ENCODE assay signal across 7 cellular contexts in genomic region chr4:112727728-112728127, GRCh38.
DNase-seq lines count a peak whose midpoint lies in the region; ATAC-seq, FAIRE-seq and TF ChIP-seq lines count a peak whose summit lies in the region.
"Not testable (repeated sequence)": the region's sequence is repeated elsewhere in the genome, so short reads cannot be mapped to it uniquely, and the experiment has no call there.

No MANE protein-coding gene starts in this region.

- CTCF ChIA-PET in WTC11 (lab: Charles Lee): not testable (repeated sequence)
- CTCF ChIA-PET in H1 (lab: Charles Lee; ENCODE audit: partially characterized antibody): interaction anchor here (0.6 to 1.1 kb wide), 2 partner anchors 17 to 46 kb away, joined by 3 read pairs; no protein-coding TSS in a partner anchor

- H3K36me3 Mint-ChIP-seq in GM23338 (ENCODE audit: low read depth): peaks cover 21% of the 10 kb centered on the region
- H3K36me3 Mint-ChIP-seq in H9 (ENCODE audit: insufficient read depth in 1 of 3, low read depth in 3 of 3): peaks cover 1 to 17% (median 11%) of the 10 kb centered on the region in 3 experiments; a peak in 4 of 7 replicates
- not testable (repeated sequence) for H3K36me3 Mint-ChIP-seq in WTC11, neural progenitor cell
- H3K36me3 Mint-ChIP-seq in endodermal cell (ENCODE audit: low read depth): peaks cover 51% of the 10 kb centered on the region

- H3F3A ChIP-seq in GM23338 (replicated peaks; ENCODE audit: low read depth): not testable (repeated sequence)
- H3F3A ChIP-seq in neural progenitor cell (ENCODE audit: low read depth): peaks cover 36% of the 10 kb centered on the region

- DNase-seq in GM23338 (ENCODE audit: low spot score); H9; WTC11 (ENCODE audit: low spot score); mesendoderm; neural progenitor cell (ENCODE audit: low spot score): not testable (repeated sequence)
- DNase-seq in H1 (ENCODE audit: low read depth in 1 of 2, low spot score in 2 of 2) (peak in 1 of 2 experiments; percentile 39), endodermal cell (peak; percentile 39)

- not testable (repeated sequence) for H2BK20ac ChIP-seq in H9 (ENCODE audit: low read depth, low read length, poor library complexity, severe bottlenecking); H1 (ENCODE audit: low read length)

- H3K23ac ChIP-seq in H9 (ENCODE audit: insufficient read length, low read depth, low read length); H1 (ENCODE audit: insufficient read length); mesendoderm (ENCODE audit: low read length): not testable (repeated sequence)

- H2AK5ac ChIP-seq in H9 (ENCODE audit: insufficient read length, low read length); H1 (ENCODE audit: low read depth, low read length); mesendoderm (ENCODE audit: low read length): not testable (repeated sequence)

- ATAC-seq in GM23338, WTC11: not testable (repeated sequence)

- not testable (repeated sequence) for H3K36me3 ChIP-seq in GM23338 (ENCODE audit: insufficient read depth); H1 (ENCODE audit: control insufficient read depth in 2 of 4, insufficient read depth in 4 of 4, low read length in 3 of 4); mesendoderm (ENCODE audit: control insufficient read depth, insufficient read depth, low read length); neural progenitor cell
- peaks cover 23% of the 10 kb centered on the region for H3K36me3 ChIP-seq in endodermal cell (ENCODE audit: control insufficient read depth, insufficient read depth, low read length)

- peaks cover 29% of the 10 kb centered on the region for H3K4me1 ChIP-seq in GM23338 (ENCODE audit: insufficient read depth)
- H3K4me1 ChIP-seq in H9 (ENCODE audit: insufficient read depth, low read length); H1 (replicated peaks in 1 of 4; ENCODE audit: control insufficient read depth in 3 of 4, insufficient read depth in 4 of 4, low read length in 3 of 4); endodermal cell (ENCODE audit: control insufficient read depth, insufficient read depth, low read length); mesendoderm (ENCODE audit: control insufficient read depth, low read depth, low read length): not testable (repeated sequence)
- peaks cover 13% of the 10 kb centered on the region for H3K4me1 ChIP-seq in neural progenitor cell

- H3K23me2 ChIP-seq in H9 (ENCODE audit: insufficient read length, low read depth, low read length, poor library complexity, severe bottlenecking); H1 (ENCODE audit: low read depth, low read length): not testable (repeated sequence)

- TF ChIP-seq POLR2A in H1 (IDR thresholded peaks at IDR 0.05; ENCODE audit: control extremely low read depth in 1 of 2, low read depth in 2 of 2, low read length in 2 of 2): not testable (repeated sequence)

- not testable (repeated sequence) for H4K5ac ChIP-seq in H9 (ENCODE audit: insufficient read length, low read depth, low read length); H1 (ENCODE audit: insufficient read length, low read depth, low read length); mesendoderm (ENCODE audit: low read length)

- not testable (repeated sequence) for TF ChIP-seq RAD21 in H1 (IDR thresholded peaks at IDR 0.05 in 1 of 2, conservative IDR thresholded peaks at IDR 0.05 in 1 of 2; ENCODE audit: low read depth in 2 of 2, low read length in 2 of 2)

- not testable (repeated sequence) for H4K8ac ChIP-seq in H9 (replicated peaks; ENCODE audit: insufficient read length, low read depth, low read length); H1 (ENCODE audit: extremely low read depth, insufficient read depth, low read length); mesendoderm (ENCODE audit: low read depth, low read length)

- H4K91ac ChIP-seq in H9 (ENCODE audit: insufficient read length, low read depth, low read length); H1 (replicated peaks; ENCODE audit: insufficient read length, low read length): not testable (repeated sequence)

- not testable (repeated sequence) for TF ChIP-seq EP300 in H1 (IDR thresholded peaks at IDR 0.05; ENCODE audit: borderline replicate concordance in 1 of 2, low read depth in 2 of 2, low read length in 2 of 2)

- POLR2A ChIA-PET in WTC11 (lab: Charles Lee): not testable (repeated sequence)
- POLR2A ChIA-PET in H1 (lab: Charles Lee; ENCODE audit: partially characterized antibody): interaction anchor here (1.0 to 2.4 kb wide), 4 partner anchors 8 to 82 kb away, joined by 3 to 9 read pairs (median 6); no protein-coding TSS in a partner anchor

- H3K4me1 Mint-ChIP-seq in GM23338 (peaks cover 25% of the 10 kb centered on the region), H9 (peaks cover 30 to 38% of the 10 kb centered on the region in 2 experiments), WTC11 (peaks cover 44% of the 10 kb centered on the region), endodermal cell (peaks cover 11% of the 10 kb centered on the region)
- H3K4me1 Mint-ChIP-seq in neural progenitor cell: not testable (repeated sequence)

- H3K56ac ChIP-seq in H9 (ENCODE audit: insufficient read length, low read depth, low read length); H1 (replicated peaks; ENCODE audit: insufficient read length, low read depth, low read length); mesendoderm (ENCODE audit: low read length): not testable (repeated sequence)

- not testable (repeated sequence) for H2BK15ac ChIP-seq in H9 (ENCODE audit: low read depth, low read length); H1 (ENCODE audit: low read length); mesendoderm (replicated peaks; ENCODE audit: low read depth)

- H3K27ac Mint-ChIP-seq in GM23338 (peak overlapping the region; percentile 27; the same call in 1 of the 2 replicates), H9 (peak overlapping the region; percentile 53 to 95 (median 93); a peak in 5 of 7 replicates), WTC11 (peak overlapping the region; percentile 89), endodermal cell (peak overlapping the region; percentile 21)
- H3K27ac Mint-ChIP-seq in neural progenitor cell: not testable (repeated sequence)

- not testable (repeated sequence) for H3K18ac ChIP-seq in H9 (ENCODE audit: insufficient read length, low read depth, low read length)
- peak overlapping the region; percentile 22; the same call in 1 of the 2 replicates for H3K18ac ChIP-seq in H1 (ENCODE audit: extremely low read depth, low read length)
- H3K18ac ChIP-seq in mesendoderm (ENCODE audit: low read length): peak overlapping the region; percentile 51

- H2BK120ac ChIP-seq in H9 (ENCODE audit: low read depth, low read length, poor library complexity, severe bottlenecking); H1 (replicated peaks; ENCODE audit: low read depth, low read length); mesendoderm (ENCODE audit: low read depth, low read length): not testable (repeated sequence)

- not testable (repeated sequence) for H2BK5ac ChIP-seq in H9 (ENCODE audit: insufficient read length, low read length); mesendoderm (ENCODE audit: low read length)
- peak overlapping the region; percentile 44; the same call in 1 of the 2 replicates for H2BK5ac ChIP-seq in H1 (ENCODE audit: low read depth, low read length)

- H3K9me2 ChIP-seq in GM23338 (ENCODE audit: insufficient read depth): not testable (repeated sequence)

- H3K14ac ChIP-seq in H9 (ENCODE audit: insufficient read depth, low read length); H1 (ENCODE audit: insufficient read length): not testable (repeated sequence)

- H2AFZ ChIP-seq in GM23338; H9 (ENCODE audit: low read length); H1 (ENCODE audit: low read length); neural progenitor cell (replicated peaks): not testable (repeated sequence)

- not testable (repeated sequence) for H3K79me1 ChIP-seq in H9 (ENCODE audit: insufficient read depth, low read depth, low read length, poor library complexity, severe bottlenecking); H1 (ENCODE audit: low read depth, low read length); mesendoderm (ENCODE audit: low read length)

- not testable (repeated sequence) for FAIRE-seq in H1 (lab: Jason Lieb, UNC)

- not testable (repeated sequence) for H3T11ph ChIP-seq in H9 (ENCODE audit: low read length)

- H3K27ac ChIP-seq in GM23338 (ENCODE audit: low read depth) (0 out of 2 replicates have a peak overlapping the region, but pooled peaks have one; percentile 60), neural progenitor cell (peak overlapping the region; percentile 67)
- not testable (repeated sequence) for H3K27ac ChIP-seq in H9 (ENCODE audit: insufficient read length, low read depth, low read length); H1 (ENCODE audit: low read depth, low read length); endodermal cell (ENCODE audit: low read depth, low read length); mesendoderm (ENCODE audit: low read depth, low read length)

- not testable (repeated sequence) for H3K4me3 ChIP-seq in GM23338; H1 (ENCODE audit: extremely low read depth in 1 of 4, insufficient read depth in 2 of 4, low read depth in 3 of 4, low read length in 4 of 4); endodermal cell (ENCODE audit: low read length); mesendoderm (ENCODE audit: low read length); neural progenitor cell

- not testable (repeated sequence) for H4K20me1 ChIP-seq in GM23338 (replicated peaks; ENCODE audit: insufficient read depth); H9 (ENCODE audit: control insufficient read depth, insufficient read depth, insufficient read length); H1 (replicated peaks in 1 of 2; ENCODE audit: control insufficient read depth in 1 of 2, insufficient read depth in 2 of 2, low read length in 2 of 2); neural progenitor cell (ENCODE audit: low read depth)

- H3K9ac ChIP-seq in H9 (ENCODE audit: extremely low read depth, insufficient read length, low read length); H1 (replicated peaks in 1 of 4; ENCODE audit: extremely low read depth in 1 of 4, low read depth in 3 of 4, low read length in 3 of 4); endodermal cell (ENCODE audit: extremely low read depth, low read length, poor library complexity, severe bottlenecking); mesendoderm (ENCODE audit: low read length); neural progenitor cell: not testable (repeated sequence)

- H2BK12ac ChIP-seq in H9 (ENCODE audit: insufficient read length, low read depth, low read length); H1 (ENCODE audit: low read depth, low read length): not testable (repeated sequence)

- no CpG with 5 or more reads among the region's 16 CpGs for WGBS in H9 (ENCODE audit: extremely low coverage, insufficient read length, low lambda C conversion rate)
- 92% methylated on average over 16 of the region's 16 CpGs; no CpG with 5 or more reads in 1 of the 2 experiments for WGBS in H1 (ENCODE audit: extremely low coverage in 1 of 2, insufficient coverage in 1 of 2, insufficient read length in 1 of 2, insufficient replicate concordance in 2 of 2, low coverage in 1 of 2, low lambda C conversion rate in 2 of 2, missing lambda C conversion rate in 1 of 2), 2 experiments
- WGBS in endodermal cell (ENCODE audit: insufficient coverage in 1 of 2, insufficient read length in 1 of 2), 2 experiments: 92 to 95% methylated on average over 16 of the region's 16 CpGs
- WGBS in mesendoderm (ENCODE audit: extremely low coverage, insufficient coverage, low lambda C conversion rate): no CpG with 5 or more reads among the region's 16 CpGs

- not testable (repeated sequence) for H3K9me3 Mint-ChIP-seq in GM23338, H9, WTC11, endodermal cell, neural progenitor cell

- not testable (repeated sequence) for TF ChIP-seq CTCF in GM23338 (conservative IDR thresholded peaks at IDR 0.05; ENCODE audit: low read depth in 2 of 2); H9 (conservative IDR thresholded peaks at IDR 0.05); WTC11 (IDR thresholded peaks at IDR 0.05); H1 (IDR thresholded peaks at IDR 0.05; ENCODE audit: control extremely low read depth in 1 of 3, insufficient read depth in 1 of 3, low read depth in 1 of 3, low read length in 3 of 3); endodermal cell (conservative IDR thresholded peaks at IDR 0.05); neural progenitor cell (IDR thresholded peaks at IDR 0.05)

- not testable (repeated sequence) for H3K4me3 Mint-ChIP-seq in GM23338, H9, WTC11, endodermal cell, neural progenitor cell

- H3K27me3 ChIP-seq in GM23338 (ENCODE audit: insufficient read depth); H9 (ENCODE audit: insufficient read depth, low read length); H1 (replicated peaks in 1 of 4; ENCODE audit: control insufficient read depth in 3 of 4, extremely low read depth in 1 of 4, insufficient read depth in 3 of 4, low read length in 3 of 4); endodermal cell (ENCODE audit: control insufficient read depth, insufficient read depth, low read length, poor library complexity, severe bottlenecking); mesendoderm (ENCODE audit: insufficient read depth, low read length, poor library complexity); neural progenitor cell: not testable (repeated sequence)

- H3K4ac ChIP-seq in H9 (ENCODE audit: low read depth, low read length); H1 (replicated peaks; ENCODE audit: insufficient read length, low read depth, low read length): not testable (repeated sequence)
- peak overlapping the region; percentile 16 for H3K4ac ChIP-seq in mesendoderm (ENCODE audit: low read depth, low read length)

- not testable (repeated sequence) for H3K4me2 ChIP-seq in GM23338; H9 (ENCODE audit: insufficient read depth, insufficient read length, low read length); H1 (ENCODE audit: insufficient read depth in 1 of 2, low read depth in 2 of 2, low read length in 2 of 2); mesendoderm (ENCODE audit: low read length)
- peak overlapping the region; percentile 16 for H3K4me2 ChIP-seq in neural progenitor cell

- H3K79me2 ChIP-seq in GM23338 (replicated peaks; ENCODE audit: insufficient read depth): peaks cover 74% of the 10 kb centered on the region
- not testable (repeated sequence) for H3K79me2 ChIP-seq in H9 (ENCODE audit: insufficient read depth, low read length); mesendoderm (ENCODE audit: control insufficient read depth, insufficient read depth, low read length)
- H3K79me2 ChIP-seq in H1 (ENCODE audit: control insufficient read depth in 1 of 2, insufficient read depth in 2 of 2, low read length in 2 of 2): peaks cover 0 to 31% of the 10 kb centered on the region in 2 experiments; a peak in 2 of 4 replicates
- peaks cover 44% of the 10 kb centered on the region for H3K79me2 ChIP-seq in neural progenitor cell (ENCODE audit: low read depth)

- H3K27me3 Mint-ChIP-seq in GM23338 (ENCODE audit: insufficient read depth, low read depth, poor library complexity): peaks cover 11% of the 10 kb centered on the region
- H3K27me3 Mint-ChIP-seq in H9 (ENCODE audit: low read depth); WTC11 (ENCODE audit: low read depth); endodermal cell (ENCODE audit: insufficient read depth); neural progenitor cell (ENCODE audit: insufficient read depth, low read depth): not testable (repeated sequence)

- H3K9me3 ChIP-seq in H9 (ENCODE audit: control insufficient read depth, low read depth, low read length); H1 (ENCODE audit: insufficient read depth in 2 of 2, low read depth in 1 of 2, low read length in 1 of 2); endodermal cell (ENCODE audit: control insufficient read depth, low read length); neural progenitor cell (ENCODE audit: low read depth): not testable (repeated sequence)
